Comparison of ENCODE assay signal across 17 cellular contexts in genomic region chr16:25692734-25693508, GRCh38. TPM values are rescaled to one million over a fixed set of nuclear protein-coding genes. Genes with fewer than 3 reads are reported as not detected.
DNase-seq lines count a peak whose midpoint lies in the region; ATAC-seq and TF ChIP-seq lines count a peak whose summit lies in the region.
"Had no signal": no experiment of that assay in that cellular context is flagged by ENCODE, and none has a peak within 500 bp of the region (broad histone marks: within the 10 kb centered on the region; RNA-seq: fewer than 3 reads in every experiment).

No MANE protein-coding gene starts in this region.

- H3K56ac ChIP-seq in mesendoderm (ENCODE audit: low read length): peak overlapping the region; percentile 88

- peaks cover 2% of the 10 kb centered on the region for H3K79me1 ChIP-seq in mesendoderm (ENCODE audit: low read length)

- in situ Hi-C loops in mammary epithelial cell (cut with MboI; ENCODE audit: low sequenced_read_pairs in 2 of 2): no loop called here
- in situ Hi-C loops in gastrocnemius medialis (cut with MboI; ENCODE audit: low sequenced_read_pairs in 4 of 4): no loop called here

- no peaks in the 10 kb centered on the region for H3K9me3 Mint-ChIP-seq in activated T-helper 2 cell treated with anti-CD3 and anti-CD28 coated beads, Interferon-gamma antibody, Interleukin-2, Interleukin-4, amounts not matched to agents 10 μg/mL and 5 μg/mL and 100 μg/mL, durations not matched to agents 14 hours and 24 hours and 36 hours
- H3K9me3 Mint-ChIP-seq: activated T-cell treated with anti-CD3 and anti-CD28 coated beads, Interleukin-2, amount 50 U/mL, for 72 hours; stimulated activated effector memory CD8-positive, alpha-beta T cell treated with anti-CD3 and anti-CD28 coated beads, Interleukin-12 subunit alpha, Interleukin-12 subunit beta, amount 100 ng/mL, for 72 hours had no signal

- no peak overlapping the region for H2AK5ac ChIP-seq in mesendoderm (ENCODE audit: low read length)

- H3K27ac ChIP-seq in right cardiac atrium (ENCODE audit: low read length): no peak overlapping the region
- no peak overlapping the region for H3K27ac ChIP-seq in mammary epithelial cell (ENCODE audit: insufficient read depth, low read depth, low read length)
- H3K27ac ChIP-seq in mesendoderm (ENCODE audit: low read depth, low read length): no peak overlapping the region
- H3K27ac ChIP-seq in urinary bladder (ENCODE audit: low read depth): no peak overlapping the region
- H3K27ac ChIP-seq in gastrocnemius medialis: no peak overlapping the region
- H3K27ac ChIP-seq: ascending aorta, PC-9 had no signal

- dilution Hi-C loops in mammary epithelial cell (cut with HindIII; ENCODE audit: low sequenced_read_pairs): no loop called here

- H4K20me1 ChIP-seq in mammary epithelial cell (ENCODE audit: insufficient read depth, low read length): no peaks in the 10 kb centered on the region

- H3K27me3 ChIP-seq in right cardiac atrium (ENCODE audit: control insufficient read depth, insufficient read depth) (peaks cover 18% of the 10 kb centered on the region), mammary epithelial cell (ENCODE audit: insufficient read depth, low read length) (peaks cover 30% of the 10 kb centered on the region), mesendoderm (ENCODE audit: insufficient read depth, low read length, poor library complexity) (no peaks in the 10 kb centered on the region), gastrocnemius medialis (peaks cover 36 to 42% (median 42%) of the 10 kb centered on the region in 3 donors)

- H3K27me3 Mint-ChIP-seq in activated T-helper 2 cell treated with anti-CD3 and anti-CD28 coated beads, Interferon-gamma antibody, Interleukin-2, Interleukin-4, amounts not matched to agents 10 μg/mL and 5 μg/mL and 100 μg/mL, durations not matched to agents 14 hours and 24 hours and 36 hours (ENCODE audit: low read depth): peaks cover 60% of the 10 kb centered on the region

- peak overlapping the region; percentile 97 for H3K18ac ChIP-seq in mesendoderm (ENCODE audit: low read length)

- H3K27ac Mint-ChIP-seq in activated T-helper 2 cell treated with anti-CD3 and anti-CD28 coated beads, Interferon-gamma antibody, Interleukin-2, Interleukin-4, amounts not matched to agents 10 μg/mL and 5 μg/mL and 100 μg/mL, durations not matched to agents 14 hours and 24 hours and 36 hours: no peak overlapping the region
- H3K27ac Mint-ChIP-seq: activated T-cell treated with anti-CD3 and anti-CD28 coated beads, Interleukin-2, amount 50 U/mL, for 72 hours; stimulated activated effector memory CD8-positive, alpha-beta T cell treated with anti-CD3 and anti-CD28 coated beads, Interleukin-12 subunit alpha, Interleukin-12 subunit beta, amount 100 ng/mL, for 72 hours had no signal

- DNase-seq in right cardiac atrium: peak in 2 of 3 donors; percentile 37 to 40
- no peak for DNase-seq in cardiac septum (ENCODE audit: low spot score)
- DNase-seq in mammary epithelial cell: no peak
- peak; percentile 66 for DNase-seq in mesendoderm
- DNase-seq in cerebellar nuclear complex (lab: John Stamatoyannopoulos, UW): no peak
- no peak for DNase-seq in gastrocnemius medialis
- DNase-seq in activated T-helper 2 cell treated with anti-CD3 and anti-CD28 coated beads, Interferon-gamma antibody, Interleukin-2, Interleukin-4, amounts not matched to agents 10 μg/mL and 5 μg/mL and 100 μg/mL, durations not matched to agents 14 hours and 24 hours and 36 hours (ENCODE audit: low spot score): no peak
- DNase-seq: activated CD4-positive, alpha-beta T cell treated with anti-CD3 and anti-CD28 coated beads for 4 hours; activated T-cell treated with anti-CD3 and anti-CD28 coated beads, Interleukin-2, amount 50 U/mL, for 72 hours; DND-41; MM.1S; PC-9 had no signal

- TF ChIP-seq CTCF in mammary epithelial cell (conservative IDR thresholded peaks at IDR 0.05 in 1 of 2, IDR thresholded peaks at IDR 0.05 in 1 of 2; ENCODE audit: extremely low read depth in 1 of 2, insufficient read depth in 1 of 2, low read depth in 1 of 2, low read length in 2 of 2) (no peak), gastrocnemius medialis (IDR thresholded peaks at IDR 0.05 in 4 of 5, conservative IDR thresholded peaks at IDR 0.05 in 1 of 5) (no peak)

- H4K5ac ChIP-seq in mesendoderm (ENCODE audit: low read length): no peak overlapping the region

- intact Hi-C loops in right cardiac atrium (cut with DNase I): no loop called here
- intact Hi-C loops in cardiac septum (cut with DNase I): no loop called here
- intact Hi-C loops in mammary epithelial cell (cut with micrococcal nuclease): no loop called here
- intact Hi-C loops in gastrocnemius medialis (cut with DNase I; ENCODE audit: low total_unique reads): no loop called here
- intact Hi-C loops in activated T-helper 2 cell treated with anti-CD3 and anti-CD28 coated beads, Interferon-gamma antibody, Interleukin-2, Interleukin-4, amounts not matched to agents 10 μg/mL and 5 μg/mL and 100 μg/mL, durations not matched to agents 14 hours and 24 hours and 36 hours (cut with micrococcal nuclease): no loop called here

- H3K9me3 ChIP-seq in right cardiac atrium (ENCODE audit: control insufficient read depth, low read length) (no peaks in the 10 kb centered on the region), mammary epithelial cell (replicated peaks; ENCODE audit: insufficient read depth, low read length) (no peaks in the 10 kb centered on the region), gastrocnemius medialis (no peaks in the 10 kb centered on the region)
- H3K9me3 ChIP-seq: ascending aorta, HAP-1 had no signal

- BruUV-seq in mammary epithelial cell (replicated peaks; lab: Mats Ljungman, UMichigan): no TSS peak

- no peak overlapping the region for H3K4me3 Mint-ChIP-seq in activated T-helper 2 cell treated with anti-CD3 and anti-CD28 coated beads, Interferon-gamma antibody, Interleukin-2, Interleukin-4, amounts not matched to agents 10 μg/mL and 5 μg/mL and 100 μg/mL, durations not matched to agents 14 hours and 24 hours and 36 hours (ENCODE audit: low read depth)
- H3K4me3 Mint-ChIP-seq: stimulated activated effector memory CD8-positive, alpha-beta T cell treated with anti-CD3 and anti-CD28 coated beads, Interleukin-12 subunit alpha, Interleukin-12 subunit beta, amount 100 ng/mL, for 72 hours had no signal

- H3K4me2 ChIP-seq in mammary epithelial cell (ENCODE audit: insufficient read depth, low read depth, low read length): peak overlapping the region; percentile 42
- peak overlapping the region; percentile 92 for H3K4me2 ChIP-seq in mesendoderm (ENCODE audit: low read length)
- H3K4me2 ChIP-seq: PC-9 had no signal

- H3K9ac ChIP-seq in mammary epithelial cell (ENCODE audit: insufficient read depth, low read length) (no peak overlapping the region), mesendoderm (ENCODE audit: low read length) (peak overlapping the region; percentile 67)

- no peak overlapping the region for H4K8ac ChIP-seq in mesendoderm (ENCODE audit: low read depth, low read length)

- H3K36me3 ChIP-seq in mammary epithelial cell (ENCODE audit: insufficient read depth, low read length) (no peaks in the 10 kb centered on the region), mesendoderm (ENCODE audit: control insufficient read depth, insufficient read depth, low read length) (no peaks in the 10 kb centered on the region), urinary bladder (ENCODE audit: insufficient read depth) (no peaks in the 10 kb centered on the region), gastrocnemius medialis (no peaks in the 10 kb centered on the region)
- H3K36me3 ChIP-seq: ascending aorta, HAP-1 had no signal

- peak overlapping the region; percentile 71 for H3K23ac ChIP-seq in mesendoderm (ENCODE audit: low read length)

- CTCF ChIA-PET in mammary epithelial cell (lab: Charles Lee; ENCODE audit: low non-redundant PET): no interaction called here

- no peak overlapping the region for H2BK120ac ChIP-seq in mesendoderm (ENCODE audit: low read depth, low read length)

- TF ChIP-seq POLR2A in gastrocnemius medialis (IDR thresholded peaks at IDR 0.05): no peak

- H3K4me3 ChIP-seq in right cardiac atrium (ENCODE audit: low read length) (peak overlapping the region; percentile 69), mammary epithelial cell (replicated peaks in 1 of 3; ENCODE audit: insufficient read depth in 1 of 3, low read depth in 2 of 3, low read length in 3 of 3) (no peak overlapping the region), mesendoderm (ENCODE audit: low read length) (peak overlapping the region; percentile 49), urinary bladder (ENCODE audit: low read depth, low read length) (peak overlapping the region; percentile 36), gastrocnemius medialis (no peak overlapping the region)
- H3K4me3 ChIP-seq: HAP-1, lung, PC-9 had no signal

- ATAC-seq in right cardiac atrium (no peak), gastrocnemius medialis (no peak)
- ATAC-seq: activated T-cell treated with anti-CD3 and anti-CD28 coated beads, Interleukin-2, amount 50 U/mL, for 72 hours; stimulated activated effector memory CD8-positive, alpha-beta T cell treated with anti-CD3 and anti-CD28 coated beads, Interleukin-12 subunit alpha, Interleukin-12 subunit beta, amount 100 ng/mL, for 72 hours had no signal

- no peaks in the 10 kb centered on the region for H3K4me1 ChIP-seq in right cardiac atrium (ENCODE audit: control insufficient read depth, insufficient read depth, low read length)
- H3K4me1 ChIP-seq in mammary epithelial cell (ENCODE audit: insufficient read depth, low read length): no peaks in the 10 kb centered on the region
- H3K4me1 ChIP-seq in mesendoderm (ENCODE audit: control insufficient read depth, low read depth, low read length): peaks cover 2% of the 10 kb centered on the region
- H3K4me1 ChIP-seq in urinary bladder (ENCODE audit: insufficient read depth): no peaks in the 10 kb centered on the region
- no peaks in the 10 kb centered on the region for H3K4me1 ChIP-seq in gastrocnemius medialis
- H3K4me1 ChIP-seq: ascending aorta, HAP-1 had no signal

- no peak overlapping the region for H2BK5ac ChIP-seq in mesendoderm (ENCODE audit: low read length)

- no peaks in the 10 kb centered on the region for H3K36me3 Mint-ChIP-seq in activated T-helper 2 cell treated with anti-CD3 and anti-CD28 coated beads, Interferon-gamma antibody, Interleukin-2, Interleukin-4, amounts not matched to agents 10 μg/mL and 5 μg/mL and 100 μg/mL, durations not matched to agents 14 hours and 24 hours and 36 hours (ENCODE audit: low read depth)
- H3K36me3 Mint-ChIP-seq: stimulated activated effector memory CD8-positive, alpha-beta T cell treated with anti-CD3 and anti-CD28 coated beads, Interleukin-12 subunit alpha, Interleukin-12 subunit beta, amount 100 ng/mL, for 72 hours had no signal

- H3K4me1 Mint-ChIP-seq in activated T-helper 2 cell treated with anti-CD3 and anti-CD28 coated beads, Interferon-gamma antibody, Interleukin-2, Interleukin-4, amounts not matched to agents 10 μg/mL and 5 μg/mL and 100 μg/mL, durations not matched to agents 14 hours and 24 hours and 36 hours (ENCODE audit: low read depth): no peaks in the 10 kb centered on the region
- H3K4me1 Mint-ChIP-seq: stimulated activated effector memory CD8-positive, alpha-beta T cell treated with anti-CD3 and anti-CD28 coated beads, Interleukin-12 subunit alpha, Interleukin-12 subunit beta, amount 100 ng/mL, for 72 hours had no signal

- no peaks in the 10 kb centered on the region for H3K79me2 ChIP-seq in mammary epithelial cell (ENCODE audit: insufficient read depth, low read length)
- H3K79me2 ChIP-seq in mesendoderm (ENCODE audit: control insufficient read depth, insufficient read depth, low read length): peaks cover 13% of the 10 kb centered on the region

- H2BK15ac ChIP-seq in mesendoderm (replicated peaks; ENCODE audit: low read depth): no peak overlapping the region

- WGBS in right cardiac atrium: 1% methylated on average over 72 of the region's 72 CpGs
- 3% methylated on average over 12 of the region's 72 CpGs for WGBS in mammary epithelial cell (ENCODE audit: low coverage, missing lambda C conversion rate)
- no CpG with 5 or more reads among the region's 72 CpGs for whole genome bisulfite sequencing in mesendoderm (ENCODE audit: extremely low coverage, insufficient coverage, low lambda C conversion rate)
- WGBS in urinary bladder: under 1% methylated on average over 72 of the region's 72 CpGs

- H2AFZ ChIP-seq in mammary epithelial cell (ENCODE audit: low read depth, low read length): peak overlapping the region; percentile 15
- H2AFZ ChIP-seq: PC-9 had no signal

- H3K4ac ChIP-seq in mesendoderm (ENCODE audit: low read depth, low read length): no peak overlapping the region

RNA-seq across cellular contexts. Expression of gene HS3ST4, which starts 1.2 kb away (rescaled TPM):
- total RNA-seq in right cardiac atrium: not detected
- not detected for polyA plus RNA-seq in right cardiac atrium
- not detected for total RNA-seq in cardiac septum
- not detected for total RNA-seq in mammary epithelial cell
- not detected for polyA plus RNA-seq in mammary epithelial cell
- polyA minus RNA-seq in mammary epithelial cell: not detected
- 2.6 TPM for polyA plus RNA-seq in mesendoderm (2013, experiment 1 of 2)
- polyA plus RNA-seq in mesendoderm (2013, experiment 2 of 2): 2.4 TPM
- 1.3 TPM for total RNA-seq in urinary bladder
- 0.19 TPM for polyA plus RNA-seq in urinary bladder
- not detected for total RNA-seq in gastrocnemius medialis
- total RNA-seq in activated T-helper 2 cell treated with anti-CD3 and anti-CD28 coated beads, Interferon-gamma antibody, Interleukin-2, Interleukin-4, amounts not matched to agents 10 μg/mL and 5 μg/mL and 100 μg/mL, durations not matched to agents 14 hours and 24 hours and 36 hours: not detected in 2 replicates
- total RNA-seq: activated T-cell treated with anti-CD3 and anti-CD28 coated beads, Interleukin-2, amount 50 U/mL, for 72 hours; ascending aorta; PC-9 had no signal
- polyA plus RNA-seq: lung had no signal

Comparison
In these comparisons a context has a peak if more than half of its experiments do, and no peak if none do; other contexts are left out.
1. DNase-seq: peak in right cardiac atrium (2 of 3) and mesendoderm (single experiment); none in cardiac septum (single experiment), mammary epithelial cell (single experiment), cerebellar nuclear complex (0 of 2), gastrocnemius medialis (0 of 2) and activated T-helper 2 cell treated with anti-CD3 and anti-CD28 coated beads, Interferon-gamma antibody, Interleukin-2, Interleukin-4, amounts not matched to agents 10 μg/mL and 5 μg/mL and 100 μg/mL, durations not matched to agents 14 hours and 24 hours and 36 hours (single experiment).
2. H3K4me3 ChIP-seq: peak in right cardiac atrium (single experiment), mesendoderm (single experiment) and urinary bladder (single experiment); none in mammary epithelial cell (0 of 3) and gastrocnemius medialis (0 of 4).